ENCODE assay signal across 20 cellular contexts in genomic region chr3:88988906-88989305, GRCh38.
DNase-seq lines count a peak whose midpoint lies in the region; ATAC-seq and TF ChIP-seq lines count a peak whose summit lies in the region.
"Had no signal": no experiment of that assay in that cellular context is flagged by ENCODE, and none has a peak within 500 bp of the region (broad histone marks: within the 10 kb centered on the region; RNA-seq: fewer than 3 reads in every experiment).

No MANE protein-coding gene starts in this region.

- H3K4ac ChIP-seq in trophoblast cell (ENCODE audit: low read depth, low read length) = no peak overlapping the region

- WGBS in trophoblast cell (ENCODE audit: extremely low coverage, insufficient coverage, insufficient read length) = no CpG with 5 or more reads among the region's 3 CpGs

- H2BK120ac ChIP-seq in trophoblast cell (ENCODE audit: insufficient read depth, low read length, poor library complexity) = no peak overlapping the region

- no peak overlapping the region for H2AK5ac ChIP-seq in trophoblast cell (ENCODE audit: low read length)

- no peak overlapping the region for H3K9ac ChIP-seq in trophoblast cell (ENCODE audit: low read length)
- H3K9ac ChIP-seq: SK-N-SH had no signal

- no peak overlapping the region for H3K14ac ChIP-seq in trophoblast cell (ENCODE audit: low read length)

- H3K4me3 ChIP-seq in trophoblast cell (ENCODE audit: low read depth, low read length) = no peak overlapping the region
- H3K4me3 ChIP-seq: A549 had no signal

- peak; percentile 91 for ATAC-seq in foreskin keratinocyte
- ATAC-seq: A549 had no signal

- CTCF ChIA-PET in GM10248 (lab: Yijun Ruan, JAX) = interaction anchor here (1.3 to 2.1 kb wide), 2 partner anchors 8 to 34 kb away, joined by 4 to 7 read pairs; no protein-coding TSS in a partner anchor

- peaks cover 2% of the 10 kb centered on the region for H3K79me1 ChIP-seq in trophoblast cell (ENCODE audit: low read length)

- no peaks in the 10 kb centered on the region for H3K36me3 ChIP-seq in trophoblast cell (ENCODE audit: control insufficient read depth in 1 of 2, insufficient read depth in 2 of 2, low read length in 2 of 2)

- H3K4me1 ChIP-seq in foreskin keratinocyte (peaks cover 26% of the 10 kb centered on the region), trophoblast cell (ENCODE audit: control insufficient read depth in 1 of 2, insufficient read depth in 2 of 2, low read length in 2 of 2) (peaks cover 0 to 2% of the 10 kb centered on the region in 2 experiments)
- H3K4me1 ChIP-seq: A549 had no signal

- POLR2A ChIA-PET in GM10248 (lab: Yijun Ruan, JAX) = no interaction called here

- H3K4me2 ChIP-seq in trophoblast cell (ENCODE audit: low read length) = no peak overlapping the region
- H3K4me2 ChIP-seq: A549, SK-N-SH had no signal

- H3K9me3 ChIP-seq in trophoblast cell (ENCODE audit: insufficient read depth, low read depth, low read length) = no peaks in the 10 kb centered on the region
- H3K9me3 ChIP-seq: A549, SK-N-SH had no signal

- H2BK12ac ChIP-seq in trophoblast cell (ENCODE audit: low read length) = no peak overlapping the region

- H2BK5ac ChIP-seq in trophoblast cell (ENCODE audit: low read depth, low read length, poor library complexity) = no peak overlapping the region

- no peak overlapping the region for H4K12ac ChIP-seq in trophoblast cell (ENCODE audit: low read depth, low read length)

- no peak overlapping the region for H2AFZ ChIP-seq in trophoblast cell (ENCODE audit: insufficient read depth, low read length, poor library complexity)

- H3K18ac ChIP-seq in trophoblast cell (ENCODE audit: low read length) = no peak overlapping the region

- H3K27ac ChIP-seq in foreskin keratinocyte (no peak overlapping the region), trophoblast cell (ENCODE audit: low read depth, low read length) (no peak overlapping the region)
- H3K27ac ChIP-seq: A549 had no signal

- H3K27me3 ChIP-seq in foreskin keratinocyte (no peaks in the 10 kb centered on the region), trophoblast cell (ENCODE audit: insufficient read depth, low read length) (no peaks in the 10 kb centered on the region)

- no peak overlapping the region for H4K8ac ChIP-seq in trophoblast cell (ENCODE audit: low read depth, low read length)

- no peak overlapping the region for H3K23ac ChIP-seq in trophoblast cell (ENCODE audit: low read length)

- DNase-seq in HT1080 (ENCODE audit: low read depth) = peak; percentile 13
- peak; percentile 21 for DNase-seq in amniotic epithelial cell (ENCODE audit: low read depth)
- peak; percentile 71 to 89 for DNase-seq in foreskin keratinocyte
- peak; percentile 2 to 9 for DNase-seq in trophoblast cell
- DNase-seq in NCI-H1694 (lab: John Stamatoyannopoulos, UW) = no peak
- no peak for DNase-seq in NCI-H446 treated with DMSO at 0.1 percent for 48 hours (lab: John Stamatoyannopoulos, UW)
- DNase-seq in GM10248 (ENCODE audit: extremely low spot score) = no peak
- DNase-seq: CD4-positive, alpha-beta memory T cell; H7; Kasumi-1; NCI-H1092 treated with DMSO at 0.1 percent for 48 hours; NCI-H146; NCI-H2081; NCI-H2171 treated with DMSO at 0.1 percent for 48 hours; NCI-H510A; NCI-H748 treated with DMSO at 0.1 percent for 48 hours; NK-92 treated with Interleukin-12 subunit alpha and Interleukin-12 subunit beta, amount 100 ng/mL, for 24 hours; SHP77 treated with DMSO at 0.1 percent for 48 hours; SK-N-SH had no signal

- H4K91ac ChIP-seq in trophoblast cell (ENCODE audit: low read depth, low read length) = no peak overlapping the region

- no peaks in the 10 kb centered on the region for H3K79me2 ChIP-seq in trophoblast cell (ENCODE audit: control insufficient read depth, insufficient read depth, low read length, poor library complexity)

- TF ChIP-seq CTCF in foreskin keratinocyte (conservative IDR thresholded peaks at IDR 0.05) (no peak), GM10248 (IDR thresholded peaks at IDR 0.05; ENCODE audit: control extremely low read depth, extremely low read depth, low read depth, missing control alignments) (no peak)

Comparison
In these comparisons a context has a peak if more than half of its experiments do, and no peak if none do; other contexts are left out.
1. DNase-seq: peak in HT1080 (single experiment), amniotic epithelial cell (single experiment), foreskin keratinocyte (2 of 2) and trophoblast cell (2 of 2); none in NCI-H1694 (single experiment), NCI-H446 treated with DMSO at 0.1 percent for 48 hours (single experiment) and GM10248 (single experiment).